In the genomic region with DNA sequence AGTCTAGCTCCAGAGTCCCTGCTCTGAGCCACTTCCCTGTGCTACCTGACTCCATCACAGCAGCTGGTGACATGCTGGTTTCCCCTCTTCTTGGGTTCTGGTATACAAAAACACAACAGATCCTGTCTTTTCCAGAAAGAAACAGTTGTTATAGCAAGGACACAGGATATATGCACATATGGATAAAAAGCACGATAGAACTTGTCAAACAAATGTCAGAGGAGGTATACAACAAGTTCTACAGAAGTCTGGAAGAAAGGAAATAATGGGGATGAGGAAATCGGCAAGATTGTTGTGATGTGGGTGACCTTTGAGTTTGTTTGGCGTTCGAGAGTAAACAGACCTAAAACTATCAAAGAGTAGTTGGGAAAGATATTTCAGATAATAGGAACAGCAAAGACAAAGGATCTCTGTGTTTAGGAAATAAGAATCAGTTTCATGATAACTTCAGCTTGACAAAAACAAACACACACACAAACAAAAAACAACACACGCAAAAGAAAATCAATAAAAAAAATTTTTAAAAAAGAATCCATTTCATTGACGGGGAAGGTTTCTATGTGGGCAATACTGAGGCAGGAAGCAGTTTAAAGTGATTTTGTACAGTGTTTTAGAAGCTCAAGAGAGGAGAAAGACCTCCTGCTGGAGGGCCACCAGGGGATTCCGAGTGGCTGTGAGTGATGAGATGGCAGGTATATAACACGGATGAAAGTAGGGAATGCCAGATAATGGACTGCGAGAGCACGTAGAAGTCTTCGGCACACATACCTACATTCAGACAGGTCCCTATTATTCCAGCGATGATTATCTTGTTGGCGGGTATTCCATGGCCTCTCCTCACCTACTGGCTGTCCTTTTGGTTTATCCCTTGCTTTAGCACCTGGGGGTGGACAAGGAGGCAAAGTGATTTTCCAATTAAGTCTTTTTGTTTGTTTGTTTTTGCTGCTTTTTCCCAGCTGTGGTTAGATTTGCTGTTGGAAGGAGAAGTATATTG, we compare ENCODE assay signal across 1 cellular context.
TF ChIP-seq lines count a peak whose summit lies in the region.

No MANE protein-coding gene starts in this region.

TF ChIP-seq in HepG2, 621 proteins besides CTCF, POLR2A, EP300 and RAD21 (continued from another document and continues in another):
- TF ChIP-seq, protein P1, sequence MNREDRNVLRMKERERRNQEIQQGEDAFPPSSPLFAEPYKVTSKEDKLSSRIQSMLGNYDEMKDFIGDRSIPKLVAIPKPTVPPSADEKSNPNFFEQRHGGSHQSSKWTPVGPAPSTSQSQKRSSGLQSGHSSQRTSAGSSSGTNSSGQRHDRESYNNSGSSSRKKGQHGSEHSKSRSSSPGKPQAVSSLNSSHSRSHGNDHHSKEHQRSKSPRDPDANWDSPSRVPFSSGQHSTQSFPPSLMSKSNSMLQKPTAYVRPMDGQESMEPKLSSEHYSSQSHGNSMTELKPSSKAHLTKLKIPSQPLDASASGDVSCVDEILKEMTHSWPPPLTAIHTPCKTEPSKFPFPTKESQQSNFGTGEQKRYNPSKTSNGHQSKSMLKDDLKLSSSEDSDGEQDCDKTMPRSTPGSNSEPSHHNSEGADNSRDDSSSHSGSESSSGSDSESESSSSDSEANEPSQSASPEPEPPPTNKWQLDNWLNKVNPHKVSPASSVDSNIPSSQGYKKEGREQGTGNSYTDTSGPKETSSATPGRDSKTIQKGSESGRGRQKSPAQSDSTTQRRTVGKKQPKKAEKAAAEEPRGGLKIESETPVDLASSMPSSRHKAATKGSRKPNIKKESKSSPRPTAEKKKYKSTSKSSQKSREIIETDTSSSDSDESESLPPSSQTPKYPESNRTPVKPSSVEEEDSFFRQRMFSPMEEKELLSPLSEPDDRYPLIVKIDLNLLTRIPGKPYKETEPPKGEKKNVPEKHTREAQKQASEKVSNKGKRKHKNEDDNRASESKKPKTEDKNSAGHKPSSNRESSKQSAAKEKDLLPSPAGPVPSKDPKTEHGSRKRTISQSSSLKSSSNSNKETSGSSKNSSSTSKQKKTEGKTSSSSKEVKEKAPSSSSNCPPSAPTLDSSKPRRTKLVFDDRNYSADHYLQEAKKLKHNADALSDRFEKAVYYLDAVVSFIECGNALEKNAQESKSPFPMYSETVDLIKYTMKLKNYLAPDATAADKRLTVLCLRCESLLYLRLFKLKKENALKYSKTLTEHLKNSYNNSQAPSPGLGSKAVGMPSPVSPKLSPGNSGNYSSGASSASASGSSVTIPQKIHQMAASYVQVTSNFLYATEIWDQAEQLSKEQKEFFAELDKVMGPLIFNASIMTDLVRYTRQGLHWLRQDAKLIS (CRISPR knock-in tag; IDR thresholded peaks at IDR 0.05) = peak; percentile 94; the same call in 1 of the 2 replicates
- TF ChIP-seq, protein P2, sequence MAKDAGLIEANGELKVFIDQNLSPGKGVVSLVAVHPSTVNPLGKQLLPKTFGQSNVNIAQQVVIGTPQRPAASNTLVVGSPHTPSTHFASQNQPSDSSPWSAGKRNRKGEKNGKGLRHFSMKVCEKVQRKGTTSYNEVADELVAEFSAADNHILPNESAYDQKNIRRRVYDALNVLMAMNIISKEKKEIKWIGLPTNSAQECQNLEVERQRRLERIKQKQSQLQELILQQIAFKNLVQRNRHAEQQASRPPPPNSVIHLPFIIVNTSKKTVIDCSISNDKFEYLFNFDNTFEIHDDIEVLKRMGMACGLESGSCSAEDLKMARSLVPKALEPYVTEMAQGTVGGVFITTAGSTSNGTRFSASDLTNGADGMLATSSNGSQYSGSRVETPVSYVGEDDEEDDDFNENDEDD (CRISPR knock-in tag; IDR thresholded peaks at IDR 0.05; ENCODE audit: borderline replicate concordance) = peak; percentile 47; the same call in 1 of the 2 replicates
- TF ChIP-seq TGIF2 (CRISPR knock-in tag; IDR thresholded peaks at IDR 0.05) (peak; percentile 42; the same call in 1 of the 2 replicates), FIP1L1 (IDR thresholded peaks at IDR 0.05; ENCODE audit: borderline replicate concordance, insufficient read depth, low read depth, low read length) (no peak), ZNF136 (CRISPR knock-in tag; IDR thresholded peaks at IDR 0.05; ENCODE audit: low read depth) (no peak), ZNF713 (CRISPR knock-in tag; IDR thresholded peaks at IDR 0.05) (no peak), ZNF510 (CRISPR knock-in tag; IDR thresholded peaks at IDR 0.05; ENCODE audit: low read depth) (peak; percentile 71; the same call in 1 of the 2 replicates), ZSCAN21 (CRISPR knock-in tag; IDR thresholded peaks at IDR 0.05; ENCODE audit: borderline replicate concordance) (no peak), EZH2 (conservative IDR thresholded peaks at IDR 0.05; ENCODE audit: low read depth, low read length) (no peak), ZNF530 (CRISPR knock-in tag; IDR thresholded peaks at IDR 0.05; ENCODE audit: low read depth) (no peak), HIVEP1 (CRISPR knock-in tag; IDR thresholded peaks at IDR 0.05) (no peak), ZNF672 (CRISPR knock-in tag; IDR thresholded peaks at IDR 0.05) (no peak), GATAD1 (CRISPR knock-in tag; IDR thresholded peaks at IDR 0.05) (peak; percentile 27; the same call in 1 of the 2 replicates)
- TF ChIP-seq, protein P3, sequence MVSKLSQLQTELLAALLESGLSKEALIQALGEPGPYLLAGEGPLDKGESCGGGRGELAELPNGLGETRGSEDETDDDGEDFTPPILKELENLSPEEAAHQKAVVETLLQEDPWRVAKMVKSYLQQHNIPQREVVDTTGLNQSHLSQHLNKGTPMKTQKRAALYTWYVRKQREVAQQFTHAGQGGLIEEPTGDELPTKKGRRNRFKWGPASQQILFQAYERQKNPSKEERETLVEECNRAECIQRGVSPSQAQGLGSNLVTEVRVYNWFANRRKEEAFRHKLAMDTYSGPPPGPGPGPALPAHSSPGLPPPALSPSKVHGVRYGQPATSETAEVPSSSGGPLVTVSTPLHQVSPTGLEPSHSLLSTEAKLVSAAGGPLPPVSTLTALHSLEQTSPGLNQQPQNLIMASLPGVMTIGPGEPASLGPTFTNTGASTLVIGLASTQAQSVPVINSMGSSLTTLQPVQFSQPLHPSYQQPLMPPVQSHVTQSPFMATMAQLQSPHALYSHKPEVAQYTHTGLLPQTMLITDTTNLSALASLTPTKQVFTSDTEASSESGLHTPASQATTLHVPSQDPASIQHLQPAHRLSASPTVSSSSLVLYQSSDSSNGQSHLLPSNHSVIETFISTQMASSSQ (IDR thresholded peaks at IDR 0.05; ENCODE audit: low read depth) = peak; percentile 86
- TF ChIP-seq, protein P3 (CRISPR knock-in tag; IDR thresholded peaks at IDR 0.05; ENCODE audit: borderline replicate concordance) = peak; percentile 96
- TF ChIP-seq, protein P4, sequence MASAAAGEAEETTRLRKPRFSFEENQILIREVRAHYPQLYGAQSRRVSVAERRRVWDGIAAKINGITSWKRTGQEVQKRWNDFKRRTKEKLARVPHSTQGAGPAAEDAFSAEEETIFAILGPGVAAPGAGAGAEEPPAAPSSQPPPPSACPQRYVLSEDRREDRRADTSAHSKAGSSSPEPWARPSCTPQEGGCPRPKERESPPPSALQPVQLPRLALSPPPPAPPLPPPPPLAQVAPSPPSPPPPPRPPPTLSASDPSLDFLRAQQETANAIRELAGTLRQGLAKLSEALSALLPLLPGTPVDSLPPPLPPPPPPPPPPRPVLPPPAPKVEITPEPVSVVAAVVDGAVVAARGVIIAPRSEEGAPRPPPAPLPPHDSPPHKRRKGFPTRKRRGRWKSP (CRISPR knock-in tag; IDR thresholded peaks at IDR 0.05) = no peak
- TF ChIP-seq, protein P5, sequence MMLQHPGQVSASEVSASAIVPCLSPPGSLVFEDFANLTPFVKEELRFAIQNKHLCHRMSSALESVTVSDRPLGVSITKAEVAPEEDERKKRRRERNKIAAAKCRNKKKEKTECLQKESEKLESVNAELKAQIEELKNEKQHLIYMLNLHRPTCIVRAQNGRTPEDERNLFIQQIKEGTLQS (CRISPR knock-in tag; IDR thresholded peaks at IDR 0.05) = peak; percentile 79
- TF ChIP-seq, protein P6, sequence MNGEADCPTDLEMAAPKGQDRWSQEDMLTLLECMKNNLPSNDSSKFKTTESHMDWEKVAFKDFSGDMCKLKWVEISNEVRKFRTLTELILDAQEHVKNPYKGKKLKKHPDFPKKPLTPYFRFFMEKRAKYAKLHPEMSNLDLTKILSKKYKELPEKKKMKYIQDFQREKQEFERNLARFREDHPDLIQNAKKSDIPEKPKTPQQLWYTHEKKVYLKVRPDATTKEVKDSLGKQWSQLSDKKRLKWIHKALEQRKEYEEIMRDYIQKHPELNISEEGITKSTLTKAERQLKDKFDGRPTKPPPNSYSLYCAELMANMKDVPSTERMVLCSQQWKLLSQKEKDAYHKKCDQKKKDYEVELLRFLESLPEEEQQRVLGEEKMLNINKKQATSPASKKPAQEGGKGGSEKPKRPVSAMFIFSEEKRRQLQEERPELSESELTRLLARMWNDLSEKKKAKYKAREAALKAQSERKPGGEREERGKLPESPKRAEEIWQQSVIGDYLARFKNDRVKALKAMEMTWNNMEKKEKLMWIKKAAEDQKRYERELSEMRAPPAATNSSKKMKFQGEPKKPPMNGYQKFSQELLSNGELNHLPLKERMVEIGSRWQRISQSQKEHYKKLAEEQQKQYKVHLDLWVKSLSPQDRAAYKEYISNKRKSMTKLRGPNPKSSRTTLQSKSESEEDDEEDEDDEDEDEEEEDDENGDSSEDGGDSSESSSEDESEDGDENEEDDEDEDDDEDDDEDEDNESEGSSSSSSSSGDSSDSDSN (CRISPR knock-in tag; IDR thresholded peaks at IDR 0.05) = no peak
- TF ChIP-seq, protein P7, sequence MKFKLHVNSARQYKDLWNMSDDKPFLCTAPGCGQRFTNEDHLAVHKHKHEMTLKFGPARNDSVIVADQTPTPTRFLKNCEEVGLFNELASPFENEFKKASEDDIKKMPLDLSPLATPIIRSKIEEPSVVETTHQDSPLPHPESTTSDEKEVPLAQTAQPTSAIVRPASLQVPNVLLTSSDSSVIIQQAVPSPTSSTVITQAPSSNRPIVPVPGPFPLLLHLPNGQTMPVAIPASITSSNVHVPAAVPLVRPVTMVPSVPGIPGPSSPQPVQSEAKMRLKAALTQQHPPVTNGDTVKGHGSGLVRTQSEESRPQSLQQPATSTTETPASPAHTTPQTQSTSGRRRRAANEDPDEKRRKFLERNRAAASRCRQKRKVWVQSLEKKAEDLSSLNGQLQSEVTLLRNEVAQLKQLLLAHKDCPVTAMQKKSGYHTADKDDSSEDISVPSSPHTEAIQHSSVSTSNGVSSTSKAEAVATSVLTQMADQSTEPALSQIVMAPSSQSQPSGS (CRISPR knock-in tag; IDR thresholded peaks at IDR 0.05) = peak; percentile 28; the same call in 1 of the 2 replicates
- TF ChIP-seq, protein P8, sequence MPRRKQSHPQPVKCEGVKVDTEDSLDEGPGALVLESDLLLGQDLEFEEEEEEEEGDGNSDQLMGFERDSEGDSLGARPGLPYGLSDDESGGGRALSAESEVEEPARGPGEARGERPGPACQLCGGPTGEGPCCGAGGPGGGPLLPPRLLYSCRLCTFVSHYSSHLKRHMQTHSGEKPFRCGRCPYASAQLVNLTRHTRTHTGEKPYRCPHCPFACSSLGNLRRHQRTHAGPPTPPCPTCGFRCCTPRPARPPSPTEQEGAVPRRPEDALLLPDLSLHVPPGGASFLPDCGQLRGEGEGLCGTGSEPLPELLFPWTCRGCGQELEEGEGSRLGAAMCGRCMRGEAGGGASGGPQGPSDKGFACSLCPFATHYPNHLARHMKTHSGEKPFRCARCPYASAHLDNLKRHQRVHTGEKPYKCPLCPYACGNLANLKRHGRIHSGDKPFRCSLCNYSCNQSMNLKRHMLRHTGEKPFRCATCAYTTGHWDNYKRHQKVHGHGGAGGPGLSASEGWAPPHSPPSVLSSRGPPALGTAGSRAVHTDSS (CRISPR knock-in tag; conservative IDR thresholded peaks at IDR 0.05) = no peak
- TF ChIP-seq, protein P9, sequence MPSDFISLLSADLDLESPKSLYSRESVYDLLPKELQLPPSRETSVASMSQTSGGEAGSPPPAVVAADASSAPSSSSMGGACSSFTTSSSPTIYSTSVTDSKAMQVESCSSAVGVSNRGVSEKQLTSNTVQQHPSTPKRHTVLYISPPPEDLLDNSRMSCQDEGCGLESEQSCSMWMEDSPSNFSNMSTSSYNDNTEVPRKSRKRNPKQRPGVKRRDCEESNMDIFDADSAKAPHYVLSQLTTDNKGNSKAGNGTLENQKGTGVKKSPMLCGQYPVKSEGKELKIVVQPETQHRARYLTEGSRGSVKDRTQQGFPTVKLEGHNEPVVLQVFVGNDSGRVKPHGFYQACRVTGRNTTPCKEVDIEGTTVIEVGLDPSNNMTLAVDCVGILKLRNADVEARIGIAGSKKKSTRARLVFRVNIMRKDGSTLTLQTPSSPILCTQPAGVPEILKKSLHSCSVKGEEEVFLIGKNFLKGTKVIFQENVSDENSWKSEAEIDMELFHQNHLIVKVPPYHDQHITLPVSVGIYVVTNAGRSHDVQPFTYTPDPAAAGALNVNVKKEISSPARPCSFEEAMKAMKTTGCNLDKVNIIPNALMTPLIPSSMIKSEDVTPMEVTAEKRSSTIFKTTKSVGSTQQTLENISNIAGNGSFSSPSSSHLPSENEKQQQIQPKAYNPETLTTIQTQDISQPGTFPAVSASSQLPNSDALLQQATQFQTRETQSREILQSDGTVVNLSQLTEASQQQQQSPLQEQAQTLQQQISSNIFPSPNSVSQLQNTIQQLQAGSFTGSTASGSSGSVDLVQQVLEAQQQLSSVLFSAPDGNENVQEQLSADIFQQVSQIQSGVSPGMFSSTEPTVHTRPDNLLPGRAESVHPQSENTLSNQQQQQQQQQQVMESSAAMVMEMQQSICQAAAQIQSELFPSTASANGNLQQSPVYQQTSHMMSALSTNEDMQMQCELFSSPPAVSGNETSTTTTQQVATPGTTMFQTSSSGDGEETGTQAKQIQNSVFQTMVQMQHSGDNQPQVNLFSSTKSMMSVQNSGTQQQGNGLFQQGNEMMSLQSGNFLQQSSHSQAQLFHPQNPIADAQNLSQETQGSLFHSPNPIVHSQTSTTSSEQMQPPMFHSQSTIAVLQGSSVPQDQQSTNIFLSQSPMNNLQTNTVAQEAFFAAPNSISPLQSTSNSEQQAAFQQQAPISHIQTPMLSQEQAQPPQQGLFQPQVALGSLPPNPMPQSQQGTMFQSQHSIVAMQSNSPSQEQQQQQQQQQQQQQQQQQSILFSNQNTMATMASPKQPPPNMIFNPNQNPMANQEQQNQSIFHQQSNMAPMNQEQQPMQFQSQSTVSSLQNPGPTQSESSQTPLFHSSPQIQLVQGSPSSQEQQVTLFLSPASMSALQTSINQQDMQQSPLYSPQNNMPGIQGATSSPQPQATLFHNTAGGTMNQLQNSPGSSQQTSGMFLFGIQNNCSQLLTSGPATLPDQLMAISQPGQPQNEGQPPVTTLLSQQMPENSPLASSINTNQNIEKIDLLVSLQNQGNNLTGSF (CRISPR knock-in tag; IDR thresholded peaks at IDR 0.05) = no peak
- TF ChIP-seq, protein P10, sequence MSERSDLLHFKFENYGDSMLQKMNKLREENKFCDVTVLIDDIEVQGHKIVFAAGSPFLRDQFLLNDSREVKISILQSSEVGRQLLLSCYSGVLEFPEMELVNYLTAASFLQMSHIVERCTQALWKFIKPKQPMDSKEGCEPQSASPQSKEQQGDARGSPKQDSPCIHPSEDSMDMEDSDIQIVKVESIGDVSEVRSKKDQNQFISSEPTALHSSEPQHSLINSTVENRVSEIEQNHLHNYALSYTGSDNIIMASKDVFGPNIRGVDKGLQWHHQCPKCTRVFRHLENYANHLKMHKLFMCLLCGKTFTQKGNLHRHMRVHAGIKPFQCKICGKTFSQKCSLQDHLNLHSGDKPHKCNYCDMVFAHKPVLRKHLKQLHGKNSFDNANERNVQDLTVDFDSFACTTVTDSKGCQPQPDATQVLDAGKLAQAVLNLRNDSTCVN (CRISPR knock-in tag; IDR thresholded peaks at IDR 0.05; ENCODE audit: borderline replicate concordance) = peak; percentile 97
